21 cellular contexts compared by ENCODE assay signal in the genomic region with DNA sequence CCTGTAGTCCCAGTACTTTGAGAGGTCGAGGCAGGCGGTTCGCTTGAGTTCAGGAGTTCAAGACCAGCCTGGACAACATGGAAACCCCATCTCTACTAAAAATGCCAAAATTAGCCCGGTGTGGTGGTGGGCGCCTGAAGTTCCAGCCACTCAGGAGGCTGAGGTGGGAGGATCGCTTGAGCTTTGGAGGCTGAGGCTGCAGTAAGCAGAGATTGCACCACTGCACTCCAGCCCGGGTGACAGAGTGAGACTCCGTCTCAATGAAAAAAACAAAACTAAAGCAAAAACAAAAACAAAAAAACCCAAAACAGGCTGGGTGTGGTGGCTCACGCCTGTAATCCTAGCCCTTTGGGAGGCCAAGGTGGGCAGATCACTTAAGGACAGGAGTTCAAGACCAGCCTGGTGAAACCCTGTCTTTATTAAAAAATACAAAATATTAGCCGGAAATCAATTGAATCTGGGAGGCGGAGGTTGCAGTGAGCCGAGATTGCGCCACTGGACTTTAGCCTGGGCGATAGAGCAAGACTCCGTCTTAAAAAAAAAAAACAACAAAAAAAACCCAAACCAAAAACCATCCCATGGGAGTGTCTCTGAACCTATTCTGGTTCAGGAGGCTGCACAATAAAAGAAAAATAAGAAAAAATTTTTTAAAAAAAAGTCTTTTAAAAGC. TPM values are rescaled to one million over a fixed set of nuclear protein-coding genes. Genes with fewer than 3 reads are reported as not detected.
DNase-seq lines count a peak whose midpoint lies in the region; ATAC-seq and TF ChIP-seq lines count a peak whose summit lies in the region.
"Had no signal": no experiment of that assay in that cellular context is flagged by ENCODE, and none has a peak within 500 bp of the region (broad histone marks: within the 10 kb centered on the region; RNA-seq: fewer than 3 reads in every experiment).

No MANE protein-coding gene starts in this region.

- intact Hi-C loops in natural killer cell (cut with micrococcal nuclease) = no loop called here

- H3K36me3 Mint-ChIP-seq in natural killer cell = no peaks in the 10 kb centered on the region
- H3K36me3 Mint-ChIP-seq in natural killer cell treated with Interleukin-12 subunit alpha and Interleukin-12 subunit beta and Interleukin-15 and Interleukin-18, amount 100 ng/mL, for 72 hours = no peaks in the 10 kb centered on the region
- H3K36me3 Mint-ChIP-seq in activated T-helper 17 cell treated with anti-CD3 and anti-CD28 coated beads, Interleukin-2, amount 50 U/mL, for 72 hours (ENCODE audit: low read depth) = no peaks in the 10 kb centered on the region
- H3K36me3 Mint-ChIP-seq: stimulated activated naive B cell treated with anti-CD40 and anti-IgM and Interleukin-4, amounts not matched to agents 10 μg/mL and 1 μg/mL and 100 μg/mL, for 72 hours had no signal

- TF ChIP-seq CTCF in natural killer cell (IDR thresholded peaks at IDR 0.05) (no peak), upper lobe of left lung (IDR thresholded peaks at IDR 0.05) (no peak)

- DNase-seq in natural killer cell (no peak), mesenteric fat pad (ENCODE audit: low spot score) (peak; percentile 22), upper lobe of left lung (no peak), HK-2 (ENCODE audit: unreplicated experiment) (no peak)
- no peak for DNase-seq in natural killer cell treated with Interleukin-12 subunit alpha and Interleukin-12 subunit beta and Interleukin-15 and Interleukin-18, amount 100 ng/mL, for 72 hours (ENCODE audit: low spot score)
- DNase-seq: ACHN; activated CD4-positive, CD25-positive, alpha-beta regulatory T cell; amniotic stem cell; CD4-positive, alpha-beta memory T cell; effector memory CD4-positive, alpha-beta T cell; HCEC 1CT; NCI-H1092; SHP77 treated with DMSO at 0.1 percent for 48 hours; stimulated activated CD4-positive, alpha-beta T cell treated with anti-CD3 and anti-CD28 coated beads, Interleukin-15, amount 100 ng/mL, for 24 hours; stimulated activated naive B cell treated with anti-CD40 and anti-IgM and Interleukin-4, amounts not matched to agents 10 μg/mL and 1 μg/mL and 100 μg/mL, for 72 hours; T-helper 2 cell; upper lobe of right lung had no signal

- WGBS in upper lobe of left lung, 2 donors = 95% methylated on average over 15 of the region's 15 CpGs

- no peaks in the 10 kb centered on the region for H3K27me3 ChIP-seq in upper lobe of left lung
- H3K27me3 ChIP-seq: upper lobe of right lung had no signal

- H3K36me3 ChIP-seq in upper lobe of left lung = no peaks in the 10 kb centered on the region
- H3K36me3 ChIP-seq: upper lobe of right lung had no signal

- no peak for ATAC-seq in natural killer cell
- no peak for ATAC-seq in natural killer cell treated with Interleukin-12 subunit alpha and Interleukin-12 subunit beta and Interleukin-15 and Interleukin-18, amount 100 ng/mL, for 72 hours
- ATAC-seq in activated T-helper 17 cell treated with anti-CD3 and anti-CD28 coated beads, Interleukin-2, amount 50 U/mL, for 72 hours (replicated peaks) = no peak
- ATAC-seq in upper lobe of left lung (ENCODE audit: low FRiP score in 2 of 2) = no peak
- no peak for ATAC-seq in HG02840 (IDR thresholded peaks at IDR 0.05; ENCODE audit: low FRiP score, unreplicated experiment)
- no peak for ATAC-seq in GM21717 (IDR thresholded peaks at IDR 0.05; ENCODE audit: unreplicated experiment)
- ATAC-seq: stimulated activated naive B cell treated with anti-CD40 and anti-IgM and Interleukin-4, amounts not matched to agents 10 μg/mL and 1 μg/mL and 100 μg/mL, for 72 hours had no signal

- H3K27ac Mint-ChIP-seq in natural killer cell = no peak overlapping the region
- no peak overlapping the region for H3K27ac Mint-ChIP-seq in natural killer cell treated with Interleukin-12 subunit alpha and Interleukin-12 subunit beta and Interleukin-15 and Interleukin-18, amount 100 ng/mL, for 72 hours
- no peak overlapping the region for H3K27ac Mint-ChIP-seq in activated T-helper 17 cell treated with anti-CD3 and anti-CD28 coated beads, Interleukin-2, amount 50 U/mL, for 72 hours
- H3K27ac Mint-ChIP-seq: activated T-helper 2 cell treated with anti-CD3 and anti-CD28 coated beads, Interferon-gamma antibody, Interleukin-2, Interleukin-4, amounts not matched to agents 10 μg/mL and 5 μg/mL and 100 μg/mL, durations not matched to agents 14 hours and 24 hours and 36 hours; stimulated activated naive B cell treated with anti-CD40 and anti-IgM and Interleukin-4, amounts not matched to agents 10 μg/mL and 1 μg/mL and 100 μg/mL, for 72 hours had no signal

- H3K4me3 ChIP-seq in upper lobe of left lung = no peak overlapping the region
- H3K4me3 ChIP-seq: upper lobe of right lung had no signal

- H3K4me1 ChIP-seq in upper lobe of left lung = peaks cover 11 to 26% (median 17%) of the 10 kb centered on the region in 4 donors

- peak overlapping the region; percentile 29 for H3K4me3 Mint-ChIP-seq in natural killer cell
- no peak overlapping the region for H3K4me3 Mint-ChIP-seq in natural killer cell treated with Interleukin-12 subunit alpha and Interleukin-12 subunit beta and Interleukin-15 and Interleukin-18, amount 100 ng/mL, for 72 hours
- peak overlapping the region; percentile 81 for H3K4me3 Mint-ChIP-seq in activated T-helper 17 cell treated with anti-CD3 and anti-CD28 coated beads, Interleukin-2, amount 50 U/mL, for 72 hours

- H3K9me3 ChIP-seq in upper lobe of left lung = no peaks in the 10 kb centered on the region
- H3K9me3 ChIP-seq: upper lobe of right lung had no signal

- peaks cover 8 to 19% of the 10 kb centered on the region in 2 donors for H3K4me1 Mint-ChIP-seq in natural killer cell
- peaks cover 14% of the 10 kb centered on the region in 2 donors for H3K4me1 Mint-ChIP-seq in natural killer cell treated with Interleukin-12 subunit alpha and Interleukin-12 subunit beta and Interleukin-15 and Interleukin-18, amount 100 ng/mL, for 72 hours (ENCODE audit: low read depth in 2 of 2)
- H3K4me1 Mint-ChIP-seq in activated T-helper 17 cell treated with anti-CD3 and anti-CD28 coated beads, Interleukin-2, amount 50 U/mL, for 72 hours = peaks cover 15% of the 10 kb centered on the region

- no peak for TF ChIP-seq POLR2A in upper lobe of left lung (IDR thresholded peaks at IDR 0.05)

- H3K9me3 Mint-ChIP-seq in natural killer cell = no peaks in the 10 kb centered on the region
- H3K9me3 Mint-ChIP-seq in natural killer cell treated with Interleukin-12 subunit alpha and Interleukin-12 subunit beta and Interleukin-15 and Interleukin-18, amount 100 ng/mL, for 72 hours = no peaks in the 10 kb centered on the region
- H3K9me3 Mint-ChIP-seq in activated T-helper 17 cell treated with anti-CD3 and anti-CD28 coated beads, Interleukin-2, amount 50 U/mL, for 72 hours = no peaks in the 10 kb centered on the region
- H3K9me3 Mint-ChIP-seq: activated T-helper 2 cell treated with anti-CD3 and anti-CD28 coated beads, Interferon-gamma antibody, Interleukin-2, Interleukin-4, amounts not matched to agents 10 μg/mL and 5 μg/mL and 100 μg/mL, durations not matched to agents 14 hours and 24 hours and 36 hours; CD4-positive, alpha-beta memory T cell; stimulated activated naive B cell treated with anti-CD40 and anti-IgM and Interleukin-4, amounts not matched to agents 10 μg/mL and 1 μg/mL and 100 μg/mL, for 72 hours had no signal

- TF ChIP-seq EP300 in upper lobe of left lung (IDR thresholded peaks at IDR 0.05) = no peak

- peaks cover 0 to 4% of the 10 kb centered on the region in 2 donors for H3K27me3 Mint-ChIP-seq in natural killer cell (ENCODE audit: low read depth in 2 of 2)
- peaks cover 0 to 3% of the 10 kb centered on the region in 2 donors for H3K27me3 Mint-ChIP-seq in natural killer cell treated with Interleukin-12 subunit alpha and Interleukin-12 subunit beta and Interleukin-15 and Interleukin-18, amount 100 ng/mL, for 72 hours
- H3K27me3 Mint-ChIP-seq in activated T-helper 17 cell treated with anti-CD3 and anti-CD28 coated beads, Interleukin-2, amount 50 U/mL, for 72 hours = no peaks in the 10 kb centered on the region
- H3K27me3 Mint-ChIP-seq: CD4-positive, alpha-beta memory T cell had no signal

- peak overlapping the region; percentile 10 to 51 (median 30) for H3K27ac ChIP-seq in upper lobe of left lung
- H3K27ac ChIP-seq: upper lobe of right lung had no signal

RNA-seq across cellular contexts. Expression of gene CGN, which starts 1.7 kb away (rescaled TPM):
- total RNA-seq in natural killer cell (under 1 TPM in 2 of 3 donors, not detected in 1; 0.07 to 0.80 TPM), mesenteric fat pad (0.13 TPM), upper lobe of left lung (100 to 1,000 TPM in 3 of 6 donors, 10 to 100 TPM in 3; 51.6 to 223 (median 99.2) TPM)
- total RNA-seq in natural killer cell treated with Interleukin-12 subunit alpha and Interleukin-12 subunit beta and Interleukin-15 and Interleukin-18, amount 100 ng/mL, for 72 hours = 1 to 10 TPM in 1 of 2 donors, under 1 TPM in 1; 0.31 to 1.8 TPM
- total RNA-seq in activated T-helper 17 cell treated with anti-CD3 and anti-CD28 coated beads, Interleukin-2, amount 50 U/mL, for 72 hours = 1 to 10 TPM; 2.7 to 5.5 TPM

RNA-seq across cellular contexts. Expression of gene TUFT1, which starts 30.6 kb away (rescaled TPM):
- total RNA-seq in natural killer cell = 1 to 10 TPM; 4.6 to 7.2 (median 5.0) TPM
- total RNA-seq in natural killer cell treated with Interleukin-12 subunit alpha and Interleukin-12 subunit beta and Interleukin-15 and Interleukin-18, amount 100 ng/mL, for 72 hours = 1 to 10 TPM; 2.0 to 2.3 TPM
- total RNA-seq in activated T-helper 17 cell treated with anti-CD3 and anti-CD28 coated beads, Interleukin-2, amount 50 U/mL, for 72 hours = 1 to 10 TPM; 3.7 to 5.8 TPM
- 6.6 TPM for total RNA-seq in mesenteric fat pad
- total RNA-seq in upper lobe of left lung = 10 to 100 TPM in 5 of 6 donors, 1 to 10 TPM in 1; 9.9 to 18.1 (median 12.5) TPM

RNA-seq across cellular contexts. Expression of gene POGZ, which starts 50.2 kb away (rescaled TPM):
- 100 to 1,000 TPM; 106 to 129 (median 121) TPM for total RNA-seq in natural killer cell
- 100 to 1,000 TPM in 1 of 2 donors, 10 to 100 TPM in 1; 74.9 to 127 TPM for total RNA-seq in natural killer cell treated with Interleukin-12 subunit alpha and Interleukin-12 subunit beta and Interleukin-15 and Interleukin-18, amount 100 ng/mL, for 72 hours
- 10 to 100 TPM; 87.5 to 93.4 TPM for total RNA-seq in activated T-helper 17 cell treated with anti-CD3 and anti-CD28 coated beads, Interleukin-2, amount 50 U/mL, for 72 hours
- 52.2 TPM for total RNA-seq in mesenteric fat pad
- total RNA-seq in upper lobe of left lung = 100 to 1,000 TPM in 1 of 6 donors, 10 to 100 TPM in 5; 34.2 to 148 (median 67.9) TPM

Comparison
In these comparisons a context has a peak if more than half of its experiments do, and no peak if none do; other contexts are left out.
1. RNA of gene CGN, which starts 1.7 kb away (total RNA-seq): 51.6 to 223 TPM in upper lobe of left lung; 2.7 to 5.5 TPM in activated T-helper 17 cell treated with anti-CD3 and anti-CD28 coated beads, Interleukin-2, amount 50 U/mL, for 72 hours, 0.31 to 1.8 TPM in natural killer cell treated with Interleukin-12 subunit alpha and Interleukin-12 subunit beta and Interleukin-15 and Interleukin-18, amount 100 ng/mL, for 72 hours, 0.13 TPM in mesenteric fat pad (single experiment) and 0.07 to 0.80 TPM in natural killer cell; every median in the first group is over 4 times any median in the second.